In the genomic region with DNA sequence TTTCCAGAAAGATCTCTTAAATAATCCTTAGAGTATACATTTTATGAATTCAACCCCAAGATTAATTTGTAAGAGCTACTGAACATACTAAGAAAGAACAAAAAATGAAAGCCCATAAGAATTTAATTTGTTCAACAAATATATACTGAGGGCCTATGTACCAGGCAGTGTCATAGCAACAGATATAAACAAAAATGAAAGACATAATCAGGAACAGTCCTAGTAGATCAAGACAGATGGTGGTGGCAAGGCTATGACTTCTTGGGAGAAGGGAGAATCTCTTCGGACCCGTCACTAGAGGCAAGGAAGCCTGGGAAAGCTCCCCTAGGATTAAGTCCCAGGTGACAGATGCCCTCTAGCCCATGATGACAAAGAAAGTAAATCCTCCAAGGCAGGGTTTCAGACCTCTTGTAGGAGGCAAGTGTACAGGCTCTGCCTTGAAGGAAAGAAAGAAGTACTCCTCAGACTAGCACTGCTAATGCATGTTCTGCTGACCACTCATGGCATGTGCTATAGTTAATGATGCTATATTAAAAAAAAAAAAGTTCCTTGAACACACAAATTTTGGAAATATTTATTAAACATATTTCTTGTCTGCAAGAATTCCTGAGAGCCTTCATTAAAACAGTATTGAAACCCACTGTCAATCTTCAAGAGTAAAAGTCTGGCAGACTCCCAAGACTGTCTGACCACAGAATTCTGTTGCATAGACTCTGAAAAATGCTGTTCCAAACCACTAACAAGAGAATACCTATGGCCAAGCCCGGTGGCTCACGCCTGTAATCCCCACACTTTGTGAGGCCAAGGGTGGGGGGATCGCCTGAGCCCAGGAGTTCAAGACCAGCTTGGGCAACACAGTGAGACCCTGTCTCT, we compare ENCODE assay signal across 11 cellular contexts. TPM values are rescaled to one million over a fixed set of nuclear protein-coding genes. Genes with fewer than 3 reads are reported as not detected.
DNase-seq lines count a peak whose midpoint lies in the region; ATAC-seq, FAIRE-seq and TF ChIP-seq lines count a peak whose summit lies in the region.
"Had no signal": no experiment of that assay in that cellular context is flagged by ENCODE, and none has a peak within 500 bp of the region (broad histone marks: within the 10 kb centered on the region; RNA-seq: fewer than 3 reads in every experiment).

No MANE protein-coding gene starts in this region.

- H3K27me3 ChIP-seq in K562 (ENCODE audit: control insufficient read depth in 2 of 2, insufficient read depth in 2 of 2, low read length in 2 of 2) = no peaks in the 10 kb centered on the region
- no peaks in the 10 kb centered on the region for H3K27me3 ChIP-seq in osteoblast (ENCODE audit: insufficient read depth, low read length)

- H3K4me1 ChIP-seq in K562 (replicated peaks in 1 of 2; ENCODE audit: control insufficient read depth in 2 of 2, insufficient read depth in 2 of 2, low read length in 2 of 2) (peaks cover 0 to 3% of the 10 kb centered on the region in 2 experiments; a peak in 1 of 5 replicates), osteoblast (ENCODE audit: insufficient read depth, low read length) (peaks cover 24% of the 10 kb centered on the region)

- in situ Hi-C loops in K562 (cut with MboI) = loop anchor here (25.0 kb wide), 1 partner anchor 846 kb away; no protein-coding TSS in a partner anchor

- H2AFZ ChIP-seq in K562 (ENCODE audit: low read depth, low read length) (no peak overlapping the region), osteoblast (ENCODE audit: low read length) (no peak overlapping the region)

- H3K79me2 ChIP-seq in K562 (ENCODE audit: control insufficient read depth, insufficient read depth, low read length) (no peaks in the 10 kb centered on the region), osteoblast (ENCODE audit: insufficient read depth, low read length) (no peaks in the 10 kb centered on the region)

- FAIRE-seq in K562 (lab: Jason Lieb, UNC) = no peak

- TF ChIP-seq POLR2A in K562 (conservative IDR thresholded peaks at IDR 0.05) = no peak

- peaks cover 88% of the 10 kb centered on the region; the same call in 2 of the 3 replicates for H3K36me3 ChIP-seq in K562 (ENCODE audit: control insufficient read depth, insufficient read depth, low read length)
- peaks cover 29% of the 10 kb centered on the region for H3K36me3 ChIP-seq in osteoblast (ENCODE audit: insufficient read depth, low read length)

- H3K4me3 ChIP-seq in K562 (no peak overlapping the region), osteoblast (ENCODE audit: insufficient read depth, low read length) (no peak overlapping the region)

- H3K9me3 ChIP-seq in K562 (replicated peaks; ENCODE audit: control insufficient read depth, insufficient read depth, low read depth, low read length) = no peaks in the 10 kb centered on the region
- no peaks in the 10 kb centered on the region for H3K9me3 ChIP-seq in osteoblast (ENCODE audit: low read depth, low read length)

- TF ChIP-seq CTCF in K562 (IDR thresholded peaks at IDR 0.05 in 2 of 3, conservative IDR thresholded peaks at IDR 0.05 in 1 of 3; ENCODE audit: insufficient read depth in 2 of 3, low read depth in 1 of 3, low read length in 3 of 3) (no peak), osteoblast (IDR thresholded peaks at IDR 0.05; ENCODE audit: extremely low read depth, low read depth, low read length) (no peak)

- TF ChIP-seq EP300 in K562 (IDR thresholded peaks at IDR 0.05; ENCODE audit: low read length) = no peak

- 83% methylated on average over 5 of the region's 5 CpGs for WGBS in K562 (ENCODE audit: insufficient coverage, low coverage, missing lambda C conversion rate)

- H4K20me1 ChIP-seq in K562 (replicated peaks; ENCODE audit: control insufficient read depth, insufficient read depth, low read length) (no peaks in the 10 kb centered on the region), osteoblast (ENCODE audit: insufficient read depth, low read length) (peaks cover 7% of the 10 kb centered on the region)

- no peak for ATAC-seq in K562
- ATAC-seq in GM18909 (IDR thresholded peaks at IDR 0.05; ENCODE audit: poor library complexity, unreplicated experiment) = no peak
- ATAC-seq in GM21619 (IDR thresholded peaks at IDR 0.05; ENCODE audit: unreplicated experiment) = no peak
- ATAC-seq: natural killer cell treated with Interleukin-12 subunit alpha and Interleukin-12 subunit beta and Interleukin-15 and Interleukin-18, amount 100 ng/mL, for 72 hours had no signal

- CTCF ChIA-PET in K562 (lab: Yijun Ruan, JAX; ENCODE audit: low intra/inter-chr PET ratio) = no interaction called here

- DNase-seq in GM04503 (ENCODE audit: low read depth) (peak; percentile 25), MV-4-11 (lab: John Stamatoyannopoulos, UW) (peak; percentile 33), K562 (ENCODE audit: extremely low read depth in 1 of 4, low spot score in 3 of 4) (no peak), osteoblast (ENCODE audit: insufficient read length, low spot score, missing footprints) (peak; percentile 75), HuH-7 (ENCODE audit: low spot score) (no peak)
- DNase-seq: activated T-cell treated with anti-CD3 and anti-CD28 coated beads for 4 hours; NCI-H510A treated with DMSO at 0.1 percent for 48 hours; stimulated activated CD4-positive, alpha-beta T cell treated with anti-CD3 and anti-CD28 coated beads, Interleukin-1b, Interleukin-23, amount 100 ng/mL, for 48 hours had no signal

- no peak for TF ChIP-seq RAD21 in K562 (CRISPR knock-in tag; conservative IDR thresholded peaks at IDR 0.05 in 1 of 2, IDR thresholded peaks at IDR 0.05 in 1 of 2)

- H3K9me1 ChIP-seq in K562 (ENCODE audit: control insufficient read depth, insufficient read depth, low read length) = no peaks in the 10 kb centered on the region

- POLR2A ChIA-PET in K562 (lab: Yijun Ruan, JAX) = no interaction called here

- no TSS peak for BruUV-seq in K562 (replicated peaks; lab: Mats Ljungman, UMichigan)

- intact Hi-C loops in K562 (cut with micrococcal nuclease) = no loop called here

- no peak overlapping the region for H3K27ac ChIP-seq in K562 (ENCODE audit: extremely low read depth, low read depth, low read length)
- peak overlapping the region; percentile 25 for H3K27ac ChIP-seq in osteoblast (ENCODE audit: low read depth, low read length)

- H3K9ac ChIP-seq in K562 (ENCODE audit: insufficient read depth in 1 of 2, low read depth in 2 of 2, low read length in 2 of 2) = no peak overlapping the region

- H3K4me2 ChIP-seq in K562 (ENCODE audit: insufficient read depth, low read length) (no peak overlapping the region), osteoblast (ENCODE audit: insufficient read depth, low read length) (no peak overlapping the region)

TF ChIP-seq in K562, 482 proteins besides CTCF, POLR2A, EP300 and RAD21 (continues in another document):
- TF ChIP-seq RFX1 (IDR thresholded peaks at IDR 0.05) = peak; percentile 44; the same call in 1 of the 2 replicates
- no peak for TF ChIP-seq ETS1 (conservative IDR thresholded peaks at IDR 0.05; ENCODE audit: control insufficient read depth, low read depth, low read length)
- 0 out of 2 replicates have a peak, but pooled peaks have one; percentile 8 for TF ChIP-seq PKNOX1 (IDR thresholded peaks at IDR 0.05)

RNA-seq across cellular contexts. Expression of gene NOL10, which starts 31.5 kb away (rescaled TPM):
- 64.7 and 95.6 TPM in 2 replicates for total RNA-seq in K562 (2011; cell fraction: chromatin; rRNA removed; ENCODE audit: low replicate concordance)
- 28.3 and 33.4 TPM in 2 replicates for total RNA-seq in K562 (2011; cell fraction: nucleolus; rRNA removed)
- total RNA-seq in K562 (2011; cell fraction: nucleoplasm; rRNA removed) = 40.4 and 48.9 TPM in 2 replicates
- total RNA-seq in K562 (2014; rRNA removed) = 44.0 and 46.7 TPM in 2 replicates
- total RNA-seq in K562 (2014; rRNA removed; fragmentation: Illumina TruSeq; extraction: Trizol) = 63.9 and 68.0 TPM in 2 replicates
- total RNA-seq in K562 (2015; rRNA removed; fragmentation: Illumina TruSeq; extraction: Trizol) = 55.6 and 60.0 TPM in 2 replicates
- total RNA-seq in K562 (2021) = 44.2 and 47.8 TPM in 2 replicates
- polyA plus RNA-seq in K562 (2011; rRNA removed) = 39.2 and 51.0 TPM in 2 replicates
- polyA plus RNA-seq in K562 (2011; cell fraction: cytosol; rRNA removed) = 12.6 and 22.4 TPM in 2 replicates
- 21.2 and 24.0 TPM in 2 replicates for polyA plus RNA-seq in K562 (2011; cell fraction: nucleus; rRNA removed)
- 17.8 and 33.3 TPM in 2 replicates for polyA plus RNA-seq in K562 (2012)
- polyA plus RNA-seq in K562 (2014; fragmentation: Illumina TruSeq; extraction: Trizol) = 53.0 and 59.4 TPM in 2 replicates
- polyA plus RNA-seq in K562 (2014; fragmentation: Nextera tagmentation; extraction: Ambion mirVana) = 10 to 100 TPM; 32.9 to 45.5 TPM
- 35.4 and 42.2 TPM in 2 replicates for polyA plus RNA-seq in K562 (2014; rRNA removed)
- 77.9 and 78.4 TPM in 2 replicates for polyA minus RNA-seq in K562 (2011; rRNA and poly(A)+ RNA removed)
- polyA minus RNA-seq in K562 (2011; cell fraction: cytosol; rRNA and poly(A)+ RNA removed) = 27.9 and 33.6 TPM in 2 replicates
- 20.2 and 37.8 TPM in 2 replicates for polyA minus RNA-seq in K562 (2011; cell fraction: nucleus; rRNA and poly(A)+ RNA removed)
- total RNA-seq in osteoblast = 39.1 and 46.3 TPM in 2 replicates

Comparison
In these comparisons a context has a peak if more than half of its experiments do, and no peak if none do; other contexts are left out.
1. DNase-seq: peak in GM04503 (single experiment), MV-4-11 (single experiment) and osteoblast (single experiment); none in K562 (0 of 4) and HuH-7 (single experiment).